ENCODE assay signal across 8 cellular contexts in genomic region chr6:36615018-36615761, GRCh38. TPM values are rescaled to one million over a fixed set of nuclear protein-coding genes. Genes with fewer than 3 reads are reported as not detected.
DNase-seq lines count a peak whose midpoint lies in the region; TF ChIP-seq lines count a peak whose summit lies in the region.

No MANE protein-coding gene starts in this region.

- no peaks in the 10 kb centered on the region for H3K4me1 ChIP-seq in Caco-2
- no peaks in the 10 kb centered on the region for H3K4me1 ChIP-seq in hepatocyte (ENCODE audit: insufficient read depth)
- H3K4me1 ChIP-seq in smooth muscle cell (ENCODE audit: low read depth) = no peaks in the 10 kb centered on the region

- no peak overlapping the region for H3K4me3 Mint-ChIP-seq in Caco-2 (ENCODE audit: unreplicated experiment)

- no peak overlapping the region for H3K9ac ChIP-seq in smooth muscle cell (ENCODE audit: low read depth)

- no peaks in the 10 kb centered on the region for H3K9me3 Mint-ChIP-seq in Caco-2 (ENCODE audit: unreplicated experiment)

- WGBS in hepatocyte (ENCODE audit: low lambda C conversion rate, missing lambda C conversion rate) = 64% methylated on average over 7 of the region's 7 CpGs
- 62% methylated on average over 7 of the region's 7 CpGs for WGBS in smooth muscle cell (ENCODE audit: low lambda C conversion rate)

- no peaks in the 10 kb centered on the region for H3K79me2 ChIP-seq in hepatocyte
- no peaks in the 10 kb centered on the region for H3K79me2 ChIP-seq in smooth muscle cell (ENCODE audit: low read depth)

- in situ Hi-C loops in SK-MEL-5 (cut with HindIII; ENCODE audit: low pct_unique_long_range_greater_than_20kb, low sequenced_read_pairs) = no loop called here

- POLR2A ChIA-PET in Caco-2 (lab: Charles Lee) = interaction anchor here (0.7 kb wide), 2 partner anchors 64 to 69 kb away, joined by 4 read pairs; partner anchors contain the start of gene CDKN1A

- H3K27ac Mint-ChIP-seq in Caco-2 (ENCODE audit: unreplicated experiment) = no peak overlapping the region

- H2AFZ ChIP-seq in hepatocyte (no peak overlapping the region), smooth muscle cell (ENCODE audit: low read depth) (no peak overlapping the region)

- peaks cover 6% of the 10 kb centered on the region for H4K20me1 ChIP-seq in hepatocyte (ENCODE audit: insufficient read depth, poor library complexity, severe bottlenecking)
- peaks cover 52% of the 10 kb centered on the region for H4K20me1 ChIP-seq in smooth muscle cell (ENCODE audit: low read depth)

- peaks cover 30% of the 10 kb centered on the region for H3F3A ChIP-seq in smooth muscle cell (ENCODE audit: low read depth)

- H3K9me3 ChIP-seq in Caco-2 = no peaks in the 10 kb centered on the region
- no peaks in the 10 kb centered on the region for H3K9me3 ChIP-seq in hepatocyte (ENCODE audit: low read depth)
- no peaks in the 10 kb centered on the region for H3K9me3 ChIP-seq in smooth muscle cell (replicated peaks; ENCODE audit: low read depth)

- intact Hi-C loops in Caco-2 (cut with micrococcal nuclease; ENCODE audit: unreplicated experiment) = loop anchor here (2.0 kb wide), 1 partner anchor 110 kb away; no protein-coding TSS in a partner anchor

- H3K36me3 ChIP-seq in Caco-2 (ENCODE audit: control insufficient read depth, insufficient read depth, low read length) (0 out of 2 replicates have a peak, but pooled peaks cover 1% of the 10 kb centered on the region), hepatocyte (replicated peaks; ENCODE audit: insufficient read depth, low read depth) (no peaks in the 10 kb centered on the region), smooth muscle cell (ENCODE audit: low read depth) (no peaks in the 10 kb centered on the region)

- H3K27ac ChIP-seq in hepatocyte (no peak overlapping the region), smooth muscle cell (ENCODE audit: low read depth) (no peak overlapping the region)

- H3K9me2 ChIP-seq in hepatocyte (replicated peaks; ENCODE audit: insufficient read depth) = no peaks in the 10 kb centered on the region

- no peaks in the 10 kb centered on the region for H3K27me3 ChIP-seq in Caco-2 (replicated peaks; ENCODE audit: control insufficient read depth, insufficient read depth, low read length)
- no peaks in the 10 kb centered on the region for H3K27me3 ChIP-seq in hepatocyte
- no peaks in the 10 kb centered on the region for H3K27me3 ChIP-seq in smooth muscle cell (ENCODE audit: low read depth)

- no peak overlapping the region for H3K4me2 ChIP-seq in hepatocyte
- H3K4me2 ChIP-seq in smooth muscle cell = no peak overlapping the region

- H3K36me3 Mint-ChIP-seq in Caco-2 (ENCODE audit: insufficient read depth, unreplicated experiment) = peaks cover 47% of the 10 kb centered on the region

- peak; percentile 67 to 72 for TF ChIP-seq CTCF in Caco-2 (IDR thresholded peaks at IDR 0.05; ENCODE audit: insufficient read depth in 1 of 2, low read depth in 1 of 2, low read length in 1 of 2, severe bottlenecking in 1 of 2, unreplicated experiment in 1 of 2)
- TF ChIP-seq CTCF in HFF-Myc (IDR thresholded peaks at IDR 0.05; ENCODE audit: low read depth, low read length, missing control alignments) = peak; percentile 68
- TF ChIP-seq CTCF in hepatocyte (IDR thresholded peaks at IDR 0.05; ENCODE audit: poor library complexity) = peak; percentile 67
- TF ChIP-seq CTCF in smooth muscle cell (IDR thresholded peaks at IDR 0.05; ENCODE audit: borderline replicate concordance, insufficient read depth, poor library complexity, severe bottlenecking) = peak; percentile 71

- DNase-seq in Caco-2 (peak in 1 of 2 experiments; percentile 68), HFF-Myc (ENCODE audit: extremely low read depth, low read depth) (no peak), SK-MEL-5 (ENCODE audit: low read depth, low spot score) (peak; percentile 73), amniotic epithelial cell (ENCODE audit: low read depth) (peak; percentile 67), hepatocyte (ENCODE audit: low spot score) (peak; percentile 69), smooth muscle cell (lab: John Stamatoyannopoulos, UW; ENCODE audit: unreplicated experiment) (no peak), NCI-H187 (lab: John Stamatoyannopoulos, UW) (no peak)
- no peak for DNase-seq in effector CD8-positive, alpha-beta T cell (lab: John Stamatoyannopoulos, UW)

- H3K4me3 ChIP-seq in Caco-2 (ENCODE audit: low read depth, low read length) = no peak overlapping the region
- no peak overlapping the region for H3K4me3 ChIP-seq in HFF-Myc (replicated peaks; ENCODE audit: low read depth, low read length)
- H3K4me3 ChIP-seq in hepatocyte = no peak overlapping the region
- no peak overlapping the region for H3K4me3 ChIP-seq in smooth muscle cell

- BruUV-seq in Caco-2 (replicated peaks; lab: Mats Ljungman, UMichigan) = no TSS peak

- no peaks in the 10 kb centered on the region for H3K4me1 Mint-ChIP-seq in Caco-2 (ENCODE audit: low read depth, unreplicated experiment)

- CTCF ChIA-PET in Caco-2 (lab: Charles Lee) = interaction anchor here (0.5 to 1.7 kb wide), 11 partner anchors 15 to 146 kb away, joined by 3 to 19 read pairs (median 3); partner anchors contain the start of gene CDKN1A

- H3K27me3 Mint-ChIP-seq in Caco-2 (ENCODE audit: insufficient read depth, unreplicated experiment) = no peaks in the 10 kb centered on the region

RNA-seq across cellular contexts. Expression of gene SRSF3, which starts 21.0 kb away (rescaled TPM):
- total RNA-seq in Caco-2 (2022) (422 and 425 TPM in 2 replicates), hepatocyte (115 and 135 TPM in 2 replicates), smooth muscle cell (158 and 178 TPM in 2 replicates)
- 225 and 237 TPM in 2 replicates for total RNA-seq in SK-MEL-5 (2014; rRNA removed; shearing (Covaris generic))
- 252 and 282 TPM in 2 replicates for polyA plus RNA-seq in SK-MEL-5 (2015; cell fraction: cytosol; rRNA removed)
- 304 and 338 TPM in 2 replicates for polyA plus RNA-seq in SK-MEL-5 (2015; cell fraction: nucleus; rRNA removed)
- polyA plus RNA-seq in hepatocyte (190 and 192 TPM in 2 replicates), smooth muscle cell (163 and 179 TPM in 2 replicates)

Comparison
In these comparisons a context has a peak if more than half of its experiments do, and no peak if none do; other contexts are left out.
1. DNase-seq: peak in SK-MEL-5 (single experiment), amniotic epithelial cell (single experiment) and hepatocyte (single experiment); none in HFF-Myc (single experiment), smooth muscle cell (single experiment), effector CD8-positive, alpha-beta T cell (single experiment) and NCI-H187 (0 of 2).
2. Peak in every context shown above with its lines, with median percentiles within 50 percentile points of each other: CTCF ChIP-seq.